ENCODE assay signal across 1 cellular context in genomic region chr19:39160889-39161672, GRCh38.
TF ChIP-seq lines count a peak whose summit lies in the region.

No MANE protein-coding gene starts in this region.

TF ChIP-seq in HepG2, 621 proteins besides CTCF, POLR2A, EP300 and RAD21:
- TF ChIP-seq STAT5B (CRISPR knock-in tag; IDR thresholded peaks at IDR 0.05) = no peak
- TF ChIP-seq ZBTB33 (CRISPR knock-in tag; IDR thresholded peaks at IDR 0.05) = peak; percentile 40; the same call in 1 of the 2 replicates
